1 cellular context compared by ENCODE assay signal in the genomic region with DNA sequence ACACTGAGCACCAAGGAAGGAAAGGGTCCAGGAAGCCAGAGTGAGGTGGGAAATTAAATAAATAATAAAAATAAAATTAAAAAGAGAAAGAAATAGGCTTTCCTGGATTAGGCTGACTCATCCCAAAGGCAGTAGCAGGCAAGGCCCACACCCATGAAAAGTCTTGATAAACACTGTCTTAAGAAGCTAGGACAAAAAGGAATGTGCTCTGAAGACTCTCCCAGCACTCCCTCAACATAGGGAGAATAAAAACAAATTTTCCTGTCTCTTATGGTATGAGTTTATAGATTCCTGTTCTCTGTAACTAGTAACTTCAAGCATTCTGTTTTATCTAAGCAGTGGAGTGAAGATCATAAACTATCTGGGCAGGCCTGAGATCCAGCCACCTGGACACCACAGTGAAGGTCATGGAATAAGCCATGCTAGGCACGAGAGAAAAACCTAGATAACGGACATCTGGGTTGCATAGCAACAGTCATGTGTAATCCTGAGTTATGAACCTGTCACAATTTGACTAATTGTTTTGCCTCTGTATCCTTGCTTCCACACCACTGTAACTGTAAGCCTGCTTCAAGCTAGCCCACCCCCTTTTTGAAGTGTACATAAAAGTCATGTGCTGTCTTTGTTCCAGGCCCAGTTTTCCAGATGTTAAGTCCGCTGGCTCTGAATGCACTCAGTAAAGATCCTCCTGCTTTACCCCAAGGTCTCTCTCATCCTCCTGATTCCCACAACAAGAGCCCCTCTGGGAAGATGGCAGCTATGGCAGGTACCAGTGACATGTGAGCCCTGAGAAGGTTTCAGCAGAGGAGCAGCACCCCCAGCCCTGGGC.
TF ChIP-seq lines count a peak whose summit lies in the region.

No MANE protein-coding gene starts in this region.

TF ChIP-seq in SK-N-SH, 30 proteins besides CTCF, POLR2A, EP300 and RAD21 (continued from another document):
- TF ChIP-seq REST (IDR thresholded peaks at IDR 0.05; ENCODE audit: low read depth, low read length) (no peak), FOXM1 (IDR thresholded peaks at IDR 0.05; ENCODE audit: low read depth) (no peak), PBX3 (IDR thresholded peaks at IDR 0.05) (no peak), SIN3A (IDR thresholded peaks at IDR 0.05; ENCODE audit: borderline replicate concordance, low read depth, low read length) (no peak), SMC3 (IDR thresholded peaks at IDR 0.05; ENCODE audit: low read depth, low read length) (no peak), EZH2phosphoT487 (IDR thresholded peaks at IDR 0.05; ENCODE audit: borderline replicate concordance, low read depth) (no peak), FOXJ3 (CRISPR knock-in tag; IDR thresholded peaks at IDR 0.05) (no peak), TAF1 (IDR thresholded peaks at IDR 0.05; ENCODE audit: borderline replicate concordance, low read depth, low read length) (no peak), JUND (IDR thresholded peaks at IDR 0.05) (no peak), RCOR1 (IDR thresholded peaks at IDR 0.05; ENCODE audit: low read length) (no peak)
